1 cellular context compared by ENCODE assay signal in genomic region chr19:42268704-42269517, GRCh38.
A peak's percentile ranks its signal among the peaks of the same experiment; 100 is the strongest.
TF ChIP-seq lines count a peak whose summit lies in the region.

Gene CIC (plus strand): TSS chr19:42269252. CDS start chr19:42271784, 2,532 bp downstream.

TF ChIP-seq in GM12878, 131 proteins besides CTCF, POLR2A, EP300 and RAD21 (continued from another document):
- TF ChIP-seq CUX1 (IDR thresholded peaks at IDR 0.05; ENCODE audit: insufficient replicate concordance, low read depth, low read length): peak; percentile 55
- no peak for TF ChIP-seq MEF2B (IDR thresholded peaks at IDR 0.05; ENCODE audit: partially characterized antibody, poor library complexity, severe bottlenecking)
- no peak for TF ChIP-seq SMAD1 (IDR thresholded peaks at IDR 0.05; ENCODE audit: low read depth, partially characterized antibody)
